In the genomic region with DNA sequence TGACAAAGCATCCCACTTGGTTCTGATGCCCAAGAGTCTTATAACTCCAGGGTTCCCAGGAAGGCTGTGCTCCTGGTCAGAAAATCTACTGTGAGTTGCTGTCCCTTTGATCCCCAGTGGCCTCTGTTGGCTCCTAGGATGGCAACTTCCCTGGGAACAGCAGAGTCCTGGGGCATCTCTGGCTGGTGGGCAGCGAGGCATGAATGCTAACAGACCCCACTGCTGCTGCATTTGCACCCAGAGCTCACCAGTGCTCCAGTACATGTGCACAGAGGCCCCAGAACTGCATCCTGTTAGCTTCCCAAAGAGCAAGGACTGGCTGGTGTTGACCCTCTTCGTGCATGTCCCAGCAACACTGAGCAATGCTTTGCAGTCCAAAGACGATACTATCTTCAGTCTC, we compare ENCODE assay signal across 35 cellular contexts. TPM values are rescaled to one million over a fixed set of nuclear protein-coding genes. Genes with fewer than 3 reads are reported as not detected.
"Had no signal": no experiment of that assay in that cellular context is flagged by ENCODE, and none has a peak within 500 bp of the region (broad histone marks: within the 10 kb centered on the region; RNA-seq: fewer than 3 reads in every experiment).

No MANE protein-coding gene starts in this region.

- H3K27me3 ChIP-seq: brain microvascular endothelial cell, colonic mucosa had no signal

- H3K36me3 ChIP-seq: colonic mucosa, esophagus squamous epithelium had no signal

- H3K27me3 Mint-ChIP-seq: activated CD4-positive, alpha-beta memory T cell treated with anti-CD3 and anti-CD28 coated beads for 36 hours; activated CD4-positive, alpha-beta T cell treated with anti-CD3 and anti-CD28 coated beads for 36 hours; activated CD4-positive, alpha-beta T cell treated with anti-CD3 and anti-CD28 coated beads, Interleukin-2, amount 10 ng/mL, durations not matched to agents 24 days and 14 days; activated CD8-positive, alpha-beta memory T cell treated with anti-CD3 and anti-CD28 coated beads, Interleukin-2, amount 10 ng/mL, durations not matched to agents 7 days and 5 days; activated naive CD8-positive, alpha-beta T cell had no signal

- H3K4me1 ChIP-seq: colonic mucosa, esophagus squamous epithelium had no signal

- H3K9me3 Mint-ChIP-seq: activated CD4-positive, alpha-beta memory T cell treated with anti-CD3 and anti-CD28 coated beads for 36 hours; activated CD4-positive, alpha-beta T cell treated with anti-CD3 and anti-CD28 coated beads, Interleukin-2, amount 10 ng/mL, durations not matched to agents 24 days and 14 days; activated T-helper 1 cell treated with anti-CD3 and anti-CD28 coated beads, Interleukin-12 subunit alpha, Interleukin-12 subunit beta, Interleukin-2, Interleukin-4 antibody, amounts not matched to agents 30 ng/mL and 10 ng/mL and 1 ng/mL, durations not matched to agents 14 hours and 24 hours and 36 hours; activated T-helper 2 cell treated with anti-CD3 and anti-CD28 coated beads, Interferon-gamma antibody, Interleukin-2, Interleukin-4, amounts not matched to agents 10 μg/mL and 5 μg/mL and 100 μg/mL, durations not matched to agents 14 hours and 24 hours and 36 hours had no signal

- H3K4me1 Mint-ChIP-seq: activated CD4-positive, alpha-beta T cell treated with anti-CD3 and anti-CD28 coated beads for 36 hours; activated CD4-positive, alpha-beta T cell treated with anti-CD3 and anti-CD28 coated beads, Interleukin-2, amount 10 ng/mL, durations not matched to agents 24 days and 14 days; activated CD8-positive, alpha-beta memory T cell treated with anti-CD3 and anti-CD28 coated beads, Interleukin-2, amount 10 ng/mL, durations not matched to agents 7 days and 5 days had no signal

- H3K9me3 ChIP-seq: colonic mucosa, esophagus squamous epithelium had no signal

- H3K36me3 Mint-ChIP-seq: activated CD4-positive, alpha-beta memory T cell treated with anti-CD3 and anti-CD28 coated beads for 36 hours; activated CD8-positive, alpha-beta memory T cell treated with anti-CD3 and anti-CD28 coated beads, Interleukin-2, amount 10 ng/mL, durations not matched to agents 7 days and 5 days; activated naive CD8-positive, alpha-beta T cell had no signal

- ATAC-seq: activated CD4-positive, alpha-beta T cell treated with anti-CD3 and anti-CD28 coated beads for 36 hours; activated CD8-positive, alpha-beta memory T cell treated with anti-CD3 and anti-CD28 coated beads, Interleukin-2, amount 10 ng/mL, durations not matched to agents 7 days and 5 days; activated CD8-positive, alpha-beta T cell treated with anti-CD3 and anti-CD28 coated beads, Interleukin-2, amount 10 ng/mL, durations not matched to agents 7 days and 5 days had no signal

- H3K27ac ChIP-seq: brain microvascular endothelial cell, colonic mucosa, epithelial cell of prostate, esophagus squamous epithelium had no signal

- H3K27ac Mint-ChIP-seq: activated CD4-positive, alpha-beta memory T cell treated with anti-CD3 and anti-CD28 coated beads for 36 hours; activated CD4-positive, alpha-beta T cell treated with anti-CD3 and anti-CD28 coated beads for 36 hours; activated CD4-positive, alpha-beta T cell treated with anti-CD3 and anti-CD28 coated beads, Interleukin-2, amount 10 ng/mL, durations not matched to agents 24 days and 14 days; activated CD8-positive, alpha-beta memory T cell treated with anti-CD3 and anti-CD28 coated beads, Interleukin-2, amount 10 ng/mL, durations not matched to agents 7 days and 5 days; activated CD8-positive, alpha-beta T cell treated with anti-CD3 and anti-CD28 coated beads, Interleukin-2, amount 10 ng/mL, durations not matched to agents 7 days and 5 days; activated naive CD8-positive, alpha-beta T cell; activated T-helper 1 cell treated with anti-CD3 and anti-CD28 coated beads, Interleukin-12 subunit alpha, Interleukin-12 subunit beta, Interleukin-2, Interleukin-4 antibody, amounts not matched to agents 30 ng/mL and 10 ng/mL and 1 ng/mL, durations not matched to agents 14 hours and 24 hours and 36 hours; activated T-helper 2 cell treated with anti-CD3 and anti-CD28 coated beads, Interferon-gamma antibody, Interleukin-2, Interleukin-4, amounts not matched to agents 10 μg/mL and 5 μg/mL and 100 μg/mL, durations not matched to agents 14 hours and 24 hours and 36 hours had no signal

- H3K4me3 Mint-ChIP-seq: activated CD4-positive, alpha-beta memory T cell treated with anti-CD3 and anti-CD28 coated beads for 36 hours; activated CD4-positive, alpha-beta T cell treated with anti-CD3 and anti-CD28 coated beads for 36 hours; activated CD4-positive, alpha-beta T cell treated with anti-CD3 and anti-CD28 coated beads, Interleukin-2, amount 10 ng/mL, durations not matched to agents 24 days and 14 days; activated CD8-positive, alpha-beta memory T cell treated with anti-CD3 and anti-CD28 coated beads, Interleukin-2, amount 10 ng/mL, durations not matched to agents 7 days and 5 days; activated CD8-positive, alpha-beta T cell treated with anti-CD3 and anti-CD28 coated beads, Interleukin-2, amount 10 ng/mL, durations not matched to agents 7 days and 5 days; activated naive CD8-positive, alpha-beta T cell; activated T-helper 1 cell treated with anti-CD3 and anti-CD28 coated beads, Interleukin-12 subunit alpha, Interleukin-12 subunit beta, Interleukin-2, Interleukin-4 antibody, amounts not matched to agents 30 ng/mL and 10 ng/mL and 1 ng/mL, durations not matched to agents 14 hours and 24 hours and 36 hours had no signal

- DNase-seq: activated CD4-positive, alpha-beta memory T cell treated with anti-CD3 and anti-CD28 coated beads for 36 hours; activated CD4-positive, alpha-beta T cell treated with anti-CD3 and anti-CD28 coated beads for 36 hours; activated CD4-positive, alpha-beta T cell treated with anti-CD3 and anti-CD28 coated beads, Interleukin-2, amount 10 ng/mL, durations not matched to agents 24 days and 14 days; activated CD4-positive, CD25-positive, alpha-beta regulatory T cell; activated CD4-positive, CD25-positive, alpha-beta regulatory T cell treated with anti-CD3 and anti-CD28 coated beads, Interleukin-2, amount 50 U/mL, for 72 hours; activated CD8-positive, alpha-beta memory T cell treated with anti-CD3 and anti-CD28 coated beads, Interleukin-2, amount 10 ng/mL, durations not matched to agents 7 days and 5 days; activated CD8-positive, alpha-beta memory T cell treated with anti-CD3 and anti-CD28 coated beads, Interleukin-2, amount 50 U/mL, for 4 hours; activated CD8-positive, alpha-beta T cell treated with anti-CD3 and anti-CD28 coated beads, Interleukin-2, amount 10 ng/mL, durations not matched to agents 7 days and 5 days; activated gamma-delta T cell treated with Interleukin-2 at 50 U/mL for 16 hours; activated naive CD4-positive, alpha-beta T cell treated with anti-CD3 and anti-CD28 coated beads, Interleukin-2, amount 50 U/mL, for 16 hours; activated naive CD4-positive, alpha-beta T cell treated with Interleukin-2 at 50 U/mL for 16 hours; activated T-cell treated with anti-CD3 and anti-CD28 coated beads, Interleukin-2, amount 50 U/mL, for 1 hour; activated T-cell treated with anti-CD3 and anti-CD28 coated beads, Interleukin-2, amount 50 U/mL, for 48 hours; amniotic stem cell; anterior cingulate cortex; brain microvascular endothelial cell; central memory CD4-positive, alpha-beta T cell; cerebellar nuclear complex; colonic mucosa; effector CD8-positive, alpha-beta T cell; esophagus squamous epithelium; foreskin melanocyte; T-helper 2 cell had no signal

- FAIRE-seq: astrocyte, endometrium, endothelial cell of umbilical vein had no signal

- H3K4me3 ChIP-seq: colonic mucosa, esophagus squamous epithelium had no signal

RNA-seq across cellular contexts. Expression of gene CAV3, which starts 15.7 kb away (rescaled TPM):
- total RNA-seq: activated CD4-positive, alpha-beta memory T cell treated with anti-CD3 and anti-CD28 coated beads for 36 hours; activated CD4-positive, alpha-beta T cell treated with anti-CD3 and anti-CD28 coated beads for 36 hours; activated CD4-positive, alpha-beta T cell treated with anti-CD3 and anti-CD28 coated beads, Interleukin-2, amount 10 ng/mL, durations not matched to agents 24 days and 14 days; activated CD8-positive, alpha-beta memory T cell treated with anti-CD3 and anti-CD28 coated beads for 36 hours; activated CD8-positive, alpha-beta memory T cell treated with anti-CD3 and anti-CD28 coated beads, Interleukin-2, amount 10 ng/mL, durations not matched to agents 7 days and 5 days; activated CD8-positive, alpha-beta T cell treated with anti-CD3 and anti-CD28 coated beads, Interleukin-2, amount 10 ng/mL, durations not matched to agents 7 days and 5 days; activated T-helper 1 cell treated with anti-CD3 and anti-CD28 coated beads, Interleukin-12 subunit alpha, Interleukin-12 subunit beta, Interleukin-2, Interleukin-4 antibody, amounts not matched to agents 30 ng/mL and 10 ng/mL and 1 ng/mL, durations not matched to agents 14 hours and 24 hours and 36 hours; activated T-helper 2 cell treated with anti-CD3 and anti-CD28 coated beads, Interferon-gamma antibody, Interleukin-2, Interleukin-4, amounts not matched to agents 10 μg/mL and 5 μg/mL and 100 μg/mL, durations not matched to agents 14 hours and 24 hours and 36 hours; astrocyte; colonic mucosa; dermis microvascular lymphatic vessel endothelial cell; endothelial cell of umbilical vein; esophagus squamous epithelium; fibroblast of lung; fibroblast of villous mesenchyme; T-helper 1 cell treated with Interleukin-12 subunit alpha and Interleukin-12 subunit beta and Interleukin-4 antibody, amounts not matched to agents 30 ng/mL and 1 ng/mL, for 36 hours had no signal
